8 cellular contexts compared by ENCODE assay signal in genomic region chr14:24093901-24094838, GRCh38. TPM values are rescaled to one million over a fixed set of nuclear protein-coding genes. Genes with fewer than 3 reads are reported as not detected.
A peak's percentile ranks its signal among the peaks of the same experiment; 100 is the strongest.
DNase-seq lines count a peak whose midpoint lies in the region; ATAC-seq lines count a peak whose summit lies in the region.

Gene PCK2, plus strand, starts transcription at chr14:24094311. Its CDS starts 95 bp downstream, at chr14:24094406.

- ATAC-seq in GM21423 (IDR thresholded peaks at IDR 0.05; ENCODE audit: unreplicated experiment), result peak; percentile 46

- WGBS in esophagus, 2 donors, result 0 to 1% methylated on average over 41 to 68 of the region's 68 CpGs

- peak within 1 kb of the TSS; percentile 97 to 98 for H3K27ac ChIP-seq in esophagus (ENCODE audit: low read depth in 2 of 2, low read length in 1 of 2)
- H3K27ac ChIP-seq in muscle layer of colon (ENCODE audit: low read depth, low read length), result peak within 1 kb of the TSS; percentile 70

- DNase-seq in COLO668 (lab: John Stamatoyannopoulos, UW; ENCODE audit: unreplicated experiment) (peak; percentile 91), HuH-7 (ENCODE audit: low spot score) (peak; percentile 98), OCI-M1 (lab: John Stamatoyannopoulos, UW) (peak; percentile 98), activated T-cell treated with anti-CD3 and anti-CD28 coated beads for 48 hours (ENCODE audit: low read depth) (peak; percentile 85)
- DNase-seq in stimulated activated CD8-positive, alpha-beta memory T cell treated with anti-CD3 and anti-CD28 coated beads, Interleukin-7, amount 100 ng/mL, for 4 hours (ENCODE audit: low read depth in 2 of 2), result peak; percentile 72 to 79

- peak within 1 kb of the TSS; percentile 74 for H3K9ac ChIP-seq in muscle layer of colon (ENCODE audit: low read length)

- H3K27me3 ChIP-seq in esophagus (ENCODE audit: control insufficient read depth in 1 of 2, insufficient read depth in 2 of 2, low read length in 2 of 2) (no peaks in the 10 kb centered on the region), muscle layer of colon (ENCODE audit: control insufficient read depth in 1 of 2, insufficient read depth in 2 of 2, low read length in 2 of 2) (no peaks in the 10 kb centered on the region)

- peak within 1 kb of the TSS; percentile 70 to 86 for H3K4me3 ChIP-seq in esophagus (ENCODE audit: low read depth in 1 of 2, low read length in 2 of 2)
- peak within 1 kb of the TSS; percentile 57 to 66 for H3K4me3 ChIP-seq in muscle layer of colon (ENCODE audit: low read depth in 1 of 2, low read length in 2 of 2)

- peaks cover 2 to 15% of the 10 kb centered on the region in 2 donors for H3K4me1 ChIP-seq in esophagus (ENCODE audit: control insufficient read depth in 2 of 2, insufficient read depth in 2 of 2, low read length in 1 of 2)
- peaks cover 20% of the 10 kb centered on the region for H3K4me1 ChIP-seq in muscle layer of colon (ENCODE audit: insufficient read depth, low read length)

- H3K9me3 ChIP-seq in esophagus (ENCODE audit: control insufficient read depth in 2 of 2, insufficient read depth in 1 of 2, low read depth in 1 of 2, low read length in 1 of 2) (no peaks in the 10 kb centered on the region), muscle layer of colon (ENCODE audit: low read length) (no peaks in the 10 kb centered on the region)

- H3K36me3 ChIP-seq in esophagus (ENCODE audit: control insufficient read depth in 2 of 2, insufficient read depth in 2 of 2, low read length in 1 of 2), result peaks cover 3% of the 10 kb centered on the region in 2 donors
- H3K36me3 ChIP-seq in muscle layer of colon (ENCODE audit: insufficient read depth, low read length), result peaks cover 7% of the 10 kb centered on the region

RNA-seq across cellular contexts. Expression of gene PCK2, which starts in this region (rescaled TPM):
- 10 to 100 TPM; 10.1 to 29.2 TPM for polyA plus RNA-seq in esophagus

Comparison
In these comparisons a context has a peak if more than half of its experiments do, and no peak if none do; other contexts are left out.
1. Peak in every context shown above with its lines: DNase-seq, ATAC-seq, H3K4me3 ChIP-seq and H3K27ac ChIP-seq.